In the genomic region with DNA sequence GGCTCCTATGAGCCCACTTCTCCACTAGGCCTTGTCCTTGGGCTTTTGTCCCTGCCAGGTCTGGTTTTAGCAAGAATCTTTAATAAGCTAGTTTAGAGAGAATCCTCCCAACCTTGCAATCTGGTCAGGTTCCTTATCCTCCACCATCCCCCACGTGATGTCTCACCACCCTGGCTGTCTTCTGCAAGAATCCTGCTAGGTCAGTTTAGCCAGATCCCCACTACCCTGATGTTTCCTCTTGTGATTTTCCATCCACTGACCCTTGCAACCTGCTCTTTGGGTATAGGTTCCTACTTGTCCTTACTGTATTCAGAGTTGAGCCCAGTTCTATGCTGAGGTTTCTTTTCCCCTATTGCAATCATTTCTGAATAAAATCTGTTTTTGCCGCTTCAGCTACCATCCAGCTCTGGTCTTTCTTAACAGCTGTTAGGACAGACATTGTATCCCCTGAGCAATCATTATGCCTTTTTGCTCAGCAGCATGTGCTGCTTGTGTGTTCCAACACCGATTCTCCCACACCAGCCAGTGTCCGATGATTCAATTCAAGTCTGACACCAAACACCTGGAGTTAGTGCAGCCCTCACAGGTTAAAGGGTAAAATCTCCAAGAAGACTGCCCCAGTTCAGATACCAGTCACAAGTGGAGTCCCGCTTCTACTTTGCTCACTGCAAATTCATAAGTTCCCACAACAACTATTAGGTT, we compare ENCODE assay signal across 1 cellular context.
TF ChIP-seq lines count a peak whose summit lies in the region.

No MANE protein-coding gene starts in this region.

TF ChIP-seq in GM23338, 12 proteins besides CTCF, POLR2A, EP300 and RAD21 (continued from another document):
- TF ChIP-seq, protein P1, sequence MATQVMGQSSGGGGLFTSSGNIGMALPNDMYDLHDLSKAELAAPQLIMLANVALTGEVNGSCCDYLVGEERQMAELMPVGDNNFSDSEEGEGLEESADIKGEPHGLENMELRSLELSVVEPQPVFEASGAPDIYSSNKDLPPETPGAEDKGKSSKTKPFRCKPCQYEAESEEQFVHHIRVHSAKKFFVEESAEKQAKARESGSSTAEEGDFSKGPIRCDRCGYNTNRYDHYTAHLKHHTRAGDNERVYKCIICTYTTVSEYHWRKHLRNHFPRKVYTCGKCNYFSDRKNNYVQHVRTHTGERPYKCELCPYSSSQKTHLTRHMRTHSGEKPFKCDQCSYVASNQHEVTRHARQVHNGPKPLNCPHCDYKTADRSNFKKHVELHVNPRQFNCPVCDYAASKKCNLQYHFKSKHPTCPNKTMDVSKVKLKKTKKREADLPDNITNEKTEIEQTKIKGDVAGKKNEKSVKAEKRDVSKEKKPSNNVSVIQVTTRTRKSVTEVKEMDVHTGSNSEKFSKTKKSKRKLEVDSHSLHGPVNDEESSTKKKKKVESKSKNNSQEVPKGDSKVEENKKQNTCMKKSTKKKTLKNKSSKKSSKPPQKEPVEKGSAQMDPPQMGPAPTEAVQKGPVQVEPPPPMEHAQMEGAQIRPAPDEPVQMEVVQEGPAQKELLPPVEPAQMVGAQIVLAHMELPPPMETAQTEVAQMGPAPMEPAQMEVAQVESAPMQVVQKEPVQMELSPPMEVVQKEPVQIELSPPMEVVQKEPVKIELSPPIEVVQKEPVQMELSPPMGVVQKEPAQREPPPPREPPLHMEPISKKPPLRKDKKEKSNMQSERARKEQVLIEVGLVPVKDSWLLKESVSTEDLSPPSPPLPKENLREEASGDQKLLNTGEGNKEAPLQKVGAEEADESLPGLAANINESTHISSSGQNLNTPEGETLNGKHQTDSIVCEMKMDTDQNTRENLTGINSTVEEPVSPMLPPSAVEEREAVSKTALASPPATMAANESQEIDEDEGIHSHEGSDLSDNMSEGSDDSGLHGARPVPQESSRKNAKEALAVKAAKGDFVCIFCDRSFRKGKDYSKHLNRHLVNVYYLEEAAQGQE (IDR thresholded peaks at IDR 0.05; ENCODE audit: unreplicated experiment) = no peak
- TF ChIP-seq EZH2phosphoT487 (IDR thresholded peaks at IDR 0.05; ENCODE audit: unreplicated experiment) (no peak), EZH2 (IDR thresholded peaks at IDR 0.05; ENCODE audit: low read depth, unreplicated experiment) (no peak), JUNB (IDR thresholded peaks at IDR 0.05; ENCODE audit: unreplicated experiment) (no peak)
